11 cellular contexts compared by ENCODE assay signal in genomic region chr6:389622-390021, GRCh38.
DNase-seq lines count a peak whose midpoint lies in the region; ATAC-seq and TF ChIP-seq lines count a peak whose summit lies in the region.
"Had no signal": no experiment of that assay in that cellular context is flagged by ENCODE, and none has a peak within 500 bp of the region (broad histone marks: within the 10 kb centered on the region; RNA-seq: fewer than 3 reads in every experiment).

No MANE protein-coding gene starts in this region.

- H3K9me3 Mint-ChIP-seq in central memory CD8-positive, alpha-beta T cell, result no peaks in the 10 kb centered on the region

- TF ChIP-seq CTCF in GM10266 (IDR thresholded peaks at IDR 0.05; ENCODE audit: control insufficient read depth, insufficient read depth, low read depth, missing control alignments), result peak; percentile 43

- TF ChIP-seq POLR2A in GM19099 (IDR thresholded peaks at IDR 0.05; ENCODE audit: extremely low read depth, insufficient read length, low read depth), result peak; percentile 55

- H3K27ac Mint-ChIP-seq in central memory CD8-positive, alpha-beta T cell (ENCODE audit: low read depth), result peak overlapping the region; percentile 60

- H3K4me3 Mint-ChIP-seq in central memory CD8-positive, alpha-beta T cell, result peak overlapping the region; percentile 87

- peaks cover 28% of the 10 kb centered on the region for H3K4me1 Mint-ChIP-seq in central memory CD8-positive, alpha-beta T cell

- H3K36me3 Mint-ChIP-seq in central memory CD8-positive, alpha-beta T cell (ENCODE audit: insufficient read depth), result peaks cover 11% of the 10 kb centered on the region

- peak; percentile 49 for ATAC-seq in HG03354 (IDR thresholded peaks at IDR 0.05; ENCODE audit: poor library complexity, severe bottlenecking, unreplicated experiment)
- ATAC-seq in central memory CD8-positive, alpha-beta T cell (replicated peaks; ENCODE audit: extremely low read depth, poor library complexity, severe bottlenecking), result peak; percentile 48
- ATAC-seq in HG03039 (IDR thresholded peaks at IDR 0.05; ENCODE audit: unreplicated experiment), result no peak

- peaks cover 31% of the 10 kb centered on the region for H3K27me3 Mint-ChIP-seq in central memory CD8-positive, alpha-beta T cell

- DNase-seq in GM10266 (ENCODE audit: extremely low spot score), result peak; percentile 84
- no peak for DNase-seq in central memory CD8-positive, alpha-beta T cell (ENCODE audit: low spot score in 2 of 2)
- no peak for DNase-seq in NOMO-1 treated with dmso at 0.1 percent for 144 hours (lab: John Stamatoyannopoulos, UW; ENCODE audit: unreplicated experiment)
- no peak for DNase-seq in medulla oblongata (ENCODE audit: extremely low spot score)
- no peak for DNase-seq in D341Med (ENCODE audit: low spot score)
- DNase-seq: anterior cingulate cortex, foreskin melanocyte, NCI-H1436 had no signal
